ENCODE assay signal across 8 cellular contexts in genomic region chr5:181181650-181182565, GRCh38. TPM values are rescaled to one million over a fixed set of nuclear protein-coding genes. Genes with fewer than 3 reads are reported as not detected.
DNase-seq lines count a peak whose midpoint lies in the region; ATAC-seq lines count a peak whose summit lies in the region.

No MANE protein-coding gene starts in this region.

- WGBS in GM23248 (ENCODE audit: low coverage in 1 of 2, low lambda C conversion rate in 2 of 2, missing lambda C conversion rate in 2 of 2), 2 experiments: 53 to 54% methylated on average over 24 to 25 of the region's 25 CpGs

- no peaks in the 10 kb centered on the region for H3K27me3 ChIP-seq in GM23248 (replicated peaks; ENCODE audit: insufficient read depth)

- H3K9me2 ChIP-seq in GM23248 (ENCODE audit: insufficient read depth): no peaks in the 10 kb centered on the region

- peak; percentile 82 for DNase-seq in Daoy (ENCODE audit: low read depth)
- peak; percentile 85 for DNase-seq in GM23248
- peak; percentile 69 for DNase-seq in LoVo (ENCODE audit: low spot score)
- DNase-seq in activated naive CD4-positive, alpha-beta T cell treated with anti-CD3 and anti-CD28 coated beads, Interleukin-2, amount 50 U/mL, for 16 hours: peak; percentile 58
- DNase-seq in left ventricle myocardium superior: peak; percentile 77
- DNase-seq in stimulated activated effector memory CD8-positive, alpha-beta T cell treated with anti-CD3 and anti-CD28 coated beads, Interleukin-12 subunit alpha, Interleukin-12 subunit beta, amount 100 ng/mL, for 72 hours (ENCODE audit: low spot score in 2 of 2): no peak
- no peak for DNase-seq in C1 segment of cervical spinal cord (lab: John Stamatoyannopoulos, UW)
- DNase-seq in NOMO-1 treated with DMSO at 0.1 percent for 48 hours (lab: John Stamatoyannopoulos, UW; ENCODE audit: unreplicated experiment): no peak

- no peak overlapping the region for H2AFZ ChIP-seq in GM23248

- H3K36me3 Mint-ChIP-seq in stimulated activated effector memory CD8-positive, alpha-beta T cell treated with anti-CD3 and anti-CD28 coated beads, Interleukin-12 subunit alpha, Interleukin-12 subunit beta, amount 100 ng/mL, for 72 hours: peaks cover 1% of the 10 kb centered on the region

- peak overlapping the region; percentile 21 for H3K27ac Mint-ChIP-seq in stimulated activated effector memory CD8-positive, alpha-beta T cell treated with anti-CD3 and anti-CD28 coated beads, Interleukin-12 subunit alpha, Interleukin-12 subunit beta, amount 100 ng/mL, for 72 hours

- H3K4me1 ChIP-seq in GM23248 (ENCODE audit: insufficient read depth): no peaks in the 10 kb centered on the region

- no peaks in the 10 kb centered on the region for H4K20me1 ChIP-seq in GM23248 (ENCODE audit: insufficient read depth)

- no peak overlapping the region for H3K27ac ChIP-seq in GM23248

- H3K4me3 ChIP-seq in GM23248: no peak overlapping the region

- in situ Hi-C loops in GM23248 (cut with MboI): no loop called here

- no peaks in the 10 kb centered on the region for H3K9me3 Mint-ChIP-seq in stimulated activated effector memory CD8-positive, alpha-beta T cell treated with anti-CD3 and anti-CD28 coated beads, Interleukin-12 subunit alpha, Interleukin-12 subunit beta, amount 100 ng/mL, for 72 hours

- no peaks in the 10 kb centered on the region for H3K36me3 ChIP-seq in GM23248 (ENCODE audit: low read depth)

- H3K4me2 ChIP-seq in GM23248 (ENCODE audit: unreplicated experiment): no peak overlapping the region

- H3K79me2 ChIP-seq in GM23248 (ENCODE audit: insufficient read depth): no peaks in the 10 kb centered on the region

- H3F3A ChIP-seq in GM23248 (ENCODE audit: insufficient read depth): peaks cover 14% of the 10 kb centered on the region

- intact Hi-C loops in left ventricle myocardium superior (cut with micrococcal nuclease): loop anchor here (10.0 kb wide), 1 partner anchor 63 kb away; the partner anchor contains the start of gene RACK1

- no peaks in the 10 kb centered on the region for H3K9me3 ChIP-seq in GM23248 (ENCODE audit: low read depth)

- ATAC-seq in left ventricle myocardium superior: peak; percentile 87
- ATAC-seq in stimulated activated effector memory CD8-positive, alpha-beta T cell treated with anti-CD3 and anti-CD28 coated beads, Interleukin-12 subunit alpha, Interleukin-12 subunit beta, amount 100 ng/mL, for 72 hours: peak; percentile 88

- no peak overlapping the region for H3K9ac ChIP-seq in GM23248

- H3K4me1 Mint-ChIP-seq in stimulated activated effector memory CD8-positive, alpha-beta T cell treated with anti-CD3 and anti-CD28 coated beads, Interleukin-12 subunit alpha, Interleukin-12 subunit beta, amount 100 ng/mL, for 72 hours: peaks cover 24% of the 10 kb centered on the region

- peak overlapping the region; percentile 92 for H3K4me3 Mint-ChIP-seq in stimulated activated effector memory CD8-positive, alpha-beta T cell treated with anti-CD3 and anti-CD28 coated beads, Interleukin-12 subunit alpha, Interleukin-12 subunit beta, amount 100 ng/mL, for 72 hours

RNA-seq across cellular contexts. Expression of gene TRIM7, which starts 23.1 kb away (rescaled TPM):
- 6.7 and 9.0 TPM in 2 replicates for total RNA-seq in Daoy (2014; rRNA removed; shearing (Covaris generic))
- 1.4 and 6.8 TPM in 2 replicates for total RNA-seq in GM23248 (2014; rRNA removed; shearing (Covaris generic))
- polyA plus RNA-seq in GM23248 (2016; fragmentation: Nextera tagmentation; extraction: Ambion mirVana): 2.5 and 3.1 TPM in 2 replicates
- total RNA-seq in left ventricle myocardium superior: 20.0 TPM

RNA-seq across cellular contexts. Expression of gene OR2V2, which starts 34.5 kb away (rescaled TPM):
- not detected in 2 replicates for total RNA-seq in Daoy (2014; rRNA removed; shearing (Covaris generic))
- total RNA-seq in GM23248 (2014; rRNA removed; shearing (Covaris generic)): not detected in 2 replicates
- polyA plus RNA-seq in GM23248 (2016; fragmentation: Nextera tagmentation; extraction: Ambion mirVana): not detected in 2 replicates
- not detected for total RNA-seq in left ventricle myocardium superior

RNA-seq across cellular contexts. Expression of gene TRIM41, which starts 41.2 kb away (rescaled TPM):
- 23.3 and 23.8 TPM in 2 replicates for total RNA-seq in Daoy (2014; rRNA removed; shearing (Covaris generic))
- 17.5 and 18.6 TPM in 2 replicates for total RNA-seq in GM23248 (2014; rRNA removed; shearing (Covaris generic))
- polyA plus RNA-seq in GM23248 (2016; fragmentation: Nextera tagmentation; extraction: Ambion mirVana): 3.8 and 4.3 TPM in 2 replicates
- total RNA-seq in left ventricle myocardium superior: 23.7 TPM

RNA-seq across cellular contexts. Expression of gene OR2V1, which starts 50.9 kb away (rescaled TPM):
- total RNA-seq in Daoy (2014; rRNA removed; shearing (Covaris generic)): not detected in 2 replicates
- total RNA-seq in GM23248 (2014; rRNA removed; shearing (Covaris generic)): not detected in 2 replicates
- polyA plus RNA-seq in GM23248 (2016; fragmentation: Nextera tagmentation; extraction: Ambion mirVana): not detected in 2 replicates
- not detected for total RNA-seq in left ventricle myocardium superior

Comparison
In these comparisons a context has a peak if more than half of its experiments do, and no peak if none do; other contexts are left out.
1. DNase-seq: peak in Daoy (single experiment), GM23248 (single experiment), LoVo (single experiment), activated naive CD4-positive, alpha-beta T cell treated with anti-CD3 and anti-CD28 coated beads, Interleukin-2, amount 50 U/mL, for 16 hours (single experiment) and left ventricle myocardium superior (single experiment); none in stimulated activated effector memory CD8-positive, alpha-beta T cell treated with anti-CD3 and anti-CD28 coated beads, Interleukin-12 subunit alpha, Interleukin-12 subunit beta, amount 100 ng/mL, for 72 hours (0 of 2), C1 segment of cervical spinal cord (0 of 14) and NOMO-1 treated with DMSO at 0.1 percent for 48 hours (single experiment).